Comparison of ENCODE assay signal across 8 cellular contexts in the genomic region with DNA sequence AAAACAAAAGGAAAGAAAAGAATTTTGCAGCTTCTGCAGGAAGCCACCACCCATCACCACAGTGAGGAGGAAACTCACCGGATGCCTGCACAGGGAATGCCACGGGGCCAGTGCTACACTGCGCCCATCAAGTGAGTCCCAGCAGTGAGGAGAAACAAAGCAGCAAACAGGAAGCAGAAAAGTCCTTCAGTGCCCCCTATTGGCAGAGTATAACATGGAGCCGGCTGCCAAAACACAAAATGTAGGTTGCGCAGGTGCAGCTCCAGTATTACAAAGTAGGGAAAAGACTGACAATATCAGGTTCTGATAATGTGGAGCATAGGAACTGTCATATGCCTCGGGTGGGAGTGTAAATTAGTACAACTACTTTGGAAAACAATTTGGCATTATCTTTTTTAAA. TPM values are rescaled to one million over a fixed set of nuclear protein-coding genes. Genes with fewer than 3 reads are reported as not detected.
DNase-seq lines count a peak whose midpoint lies in the region; ATAC-seq and TF ChIP-seq lines count a peak whose summit lies in the region.

No MANE protein-coding gene starts in this region.

- no peak overlapping the region for H3K27ac ChIP-seq in C4-2B
- no peak overlapping the region for H3K27ac ChIP-seq in suprapubic skin

- DNase-seq in NCI-H748 (lab: John Stamatoyannopoulos, UW; ENCODE audit: unreplicated experiment) (peak; percentile 66), astrocyte of the cerebellum (ENCODE audit: low read depth) (no peak), memory B cell (ENCODE audit: low spot score in 2 of 2) (peak in 1 of 2 donors; percentile 1), suprapubic skin (ENCODE audit: low spot score in 2 of 2) (no peak), mucosa of gallbladder (ENCODE audit: low spot score) (no peak)

- TF ChIP-seq CTCF in C4-2B (conservative IDR thresholded peaks at IDR 0.05) = peak; percentile 56
- TF ChIP-seq CTCF in astrocyte of the cerebellum (IDR thresholded peaks at IDR 0.05; ENCODE audit: low read depth, low read length, missing control alignments) = peak; percentile 46
- no peak for TF ChIP-seq CTCF in suprapubic skin (IDR thresholded peaks at IDR 0.05)

- 28% methylated on average over 6 of the region's 6 CpGs for WGBS in suprapubic skin

- no peak overlapping the region for H3K27ac Mint-ChIP-seq in memory B cell

- H3K9me3 ChIP-seq in suprapubic skin = no peaks in the 10 kb centered on the region

- H3K4me1 ChIP-seq in suprapubic skin = no peaks in the 10 kb centered on the region

- peaks cover 7% of the 10 kb centered on the region for H3K4me1 Mint-ChIP-seq in memory B cell

- H3K27me3 ChIP-seq in suprapubic skin = no peaks in the 10 kb centered on the region

- no peaks in the 10 kb centered on the region for H3K9me3 Mint-ChIP-seq in memory B cell

- no peak for TF ChIP-seq POLR2A in suprapubic skin (IDR thresholded peaks at IDR 0.05)

- no peaks in the 10 kb centered on the region for H3K36me3 Mint-ChIP-seq in memory B cell

- H3K36me3 ChIP-seq in suprapubic skin = no peaks in the 10 kb centered on the region

- ATAC-seq in GM19455 (IDR thresholded peaks at IDR 0.05; ENCODE audit: unreplicated experiment) (peak; percentile 61), memory B cell (ENCODE audit: low read depth) (peak; percentile 44), GM18498 (IDR thresholded peaks at IDR 0.05; ENCODE audit: unreplicated experiment) (no peak)

- peaks cover 10% of the 10 kb centered on the region for H3K27me3 Mint-ChIP-seq in memory B cell

- in situ Hi-C loops in astrocyte of the cerebellum (cut with HindIII; ENCODE audit: low sequenced_read_pairs) = no loop called here

- H3K4me3 Mint-ChIP-seq in memory B cell = no peak overlapping the region

- H3K4me3 ChIP-seq in astrocyte of the cerebellum (ENCODE audit: low read depth, low read length) (no peak overlapping the region), suprapubic skin (no peak overlapping the region)

- TF ChIP-seq EP300 in suprapubic skin (IDR thresholded peaks at IDR 0.05) = no peak

RNA-seq across cellular contexts. Expression of gene SCML2, which starts 23.3 kb away (rescaled TPM):
- total RNA-seq in suprapubic skin (1 to 10 TPM; 1.1 to 3.7 (median 2.2) TPM), mucosa of gallbladder (0.92 TPM)

RNA-seq across cellular contexts. Expression of gene CDKL5, which starts 47.6 kb away (rescaled TPM):
- total RNA-seq in suprapubic skin (10 to 100 TPM in 1 of 4 donors, 1 to 10 TPM in 3; 5.1 to 11.8 (median 7.4) TPM), mucosa of gallbladder (12.1 TPM)

Comparison
In these comparisons a context has a peak if more than half of its experiments do, and no peak if none do; other contexts are left out.
1. CTCF ChIP-seq: peak in C4-2B (single experiment) and astrocyte of the cerebellum (single experiment); none in suprapubic skin (0 of 2).